ENCODE assay signal across 30 cellular contexts in genomic region chr7:35390146-35390545, GRCh38.
"Had no signal": no experiment of that assay in that cellular context is flagged by ENCODE, and none has a peak within 500 bp of the region (broad histone marks: within the 10 kb centered on the region; RNA-seq: fewer than 3 reads in every experiment).

No MANE protein-coding gene starts in this region.

- H3K27me3 Mint-ChIP-seq: activated CD4-positive, alpha-beta memory T cell treated with anti-CD3 and anti-CD28 coated beads for 36 hours; activated CD4-positive, alpha-beta T cell treated with anti-CD3 and anti-CD28 coated beads, Interleukin-2, amount 10 ng/mL, durations not matched to agents 24 days and 14 days; dendritic cell treated with granulocyte-macrophage colony-stimulating factor and Interleukin-4, amounts not matched to agents 40 ng/mL and 50 ng/mL, for 4 days had no signal

- H3K9me3 Mint-ChIP-seq: activated CD4-positive, alpha-beta memory T cell treated with anti-CD3 and anti-CD28 coated beads for 36 hours; activated CD4-positive, alpha-beta T cell treated with anti-CD3 and anti-CD28 coated beads, Interleukin-2, amount 10 ng/mL, durations not matched to agents 24 days and 14 days; activated naive CD4-positive, alpha-beta T cell treated with anti-CD3 and anti-CD28 coated beads for 36 hours; activated naive CD4-positive, alpha-beta T cell treated with anti-CD3 and anti-CD28 coated beads, Interleukin-2, amount 50 U/mL, for 24 hours; activated naive CD8-positive, alpha-beta T cell treated with anti-CD3 and anti-CD28 coated beads for 36 hours; activated naive CD8-positive, alpha-beta T cell treated with anti-CD3 and anti-CD28 coated beads, Interleukin-2, amount 50 U/mL, for 24 hours; activated T-helper 1 cell treated with anti-CD3 and anti-CD28 coated beads, Interleukin-12 subunit alpha, Interleukin-12 subunit beta, Interleukin-2, Interleukin-4 antibody, amounts not matched to agents 30 ng/mL and 10 ng/mL and 1 ng/mL, durations not matched to agents 14 hours and 24 hours and 36 hours; activated T-helper 2 cell treated with anti-CD3 and anti-CD28 coated beads, Interferon-gamma antibody, Interleukin-2, Interleukin-4, amounts not matched to agents 10 μg/mL and 5 μg/mL and 100 μg/mL, durations not matched to agents 14 hours and 24 hours and 36 hours; dendritic cell treated with granulocyte-macrophage colony-stimulating factor and Interleukin-4, amounts not matched to agents 40 ng/mL and 50 ng/mL, for 4 days had no signal

- DNase-seq: activated CD4-positive, alpha-beta memory T cell treated with anti-CD3 and anti-CD28 coated beads for 36 hours; activated CD4-positive, alpha-beta T cell treated with anti-CD3 and anti-CD28 coated beads for 36 hours; activated CD4-positive, alpha-beta T cell treated with anti-CD3 and anti-CD28 coated beads, Interleukin-2, amount 10 ng/mL, durations not matched to agents 24 days and 14 days; activated CD4-positive, CD25-positive, alpha-beta regulatory T cell; activated CD4-positive, CD25-positive, alpha-beta regulatory T cell treated with anti-CD3 and anti-CD28 coated beads, Interleukin-2, amount 50 U/mL, for 72 hours; activated CD8-positive, alpha-beta memory T cell treated with anti-CD3 and anti-CD28 coated beads, Interleukin-2, amount 10 ng/mL, durations not matched to agents 7 days and 5 days; activated CD8-positive, alpha-beta memory T cell treated with anti-CD3 and anti-CD28 coated beads, Interleukin-2, amount 50 U/mL, for 4 hours; activated CD8-positive, alpha-beta T cell treated with anti-CD3 and anti-CD28 coated beads, Interleukin-2, amount 10 ng/mL, durations not matched to agents 7 days and 5 days; activated effector memory CD4-positive, alpha-beta T cell treated with anti-CD3 and anti-CD28 coated beads, Interleukin-2, amount 50 U/mL, for 16 hours; activated naive CD4-positive, alpha-beta T cell treated with anti-CD3 and anti-CD28 coated beads for 36 hours; activated naive CD8-positive, alpha-beta T cell treated with anti-CD3 and anti-CD28 coated beads for 36 hours; activated naive CD8-positive, alpha-beta T cell treated with anti-CD3 and anti-CD28 coated beads, Interleukin-2, amount 50 U/mL, for 24 hours; activated T-cell treated with anti-CD3 and anti-CD28 coated beads, Interleukin-2, amount 50 U/mL, for 1 hour; activated T-cell treated with anti-CD3 and anti-CD28 coated beads, Interleukin-2, amount 50 U/mL, for 48 hours; adrenal gland; amygdala; aorta; body of pancreas; caudate nucleus; dorsolateral prefrontal cortex; effector memory CD4-positive, alpha-beta T cell; erythroblast; esophagus squamous epithelium; foreskin melanocyte; T-helper 2 cell had no signal

- H3K4me3 Mint-ChIP-seq: activated CD4-positive, alpha-beta memory T cell treated with anti-CD3 and anti-CD28 coated beads for 36 hours; activated CD4-positive, alpha-beta T cell treated with anti-CD3 and anti-CD28 coated beads for 36 hours; activated CD4-positive, alpha-beta T cell treated with anti-CD3 and anti-CD28 coated beads, Interleukin-2, amount 10 ng/mL, durations not matched to agents 24 days and 14 days; activated CD8-positive, alpha-beta memory T cell treated with anti-CD3 and anti-CD28 coated beads, Interleukin-2, amount 10 ng/mL, durations not matched to agents 7 days and 5 days; activated CD8-positive, alpha-beta T cell treated with anti-CD3 and anti-CD28 coated beads, Interleukin-2, amount 10 ng/mL, durations not matched to agents 7 days and 5 days; activated naive CD4-positive, alpha-beta T cell treated with anti-CD3 and anti-CD28 coated beads for 36 hours; activated naive CD4-positive, alpha-beta T cell treated with anti-CD3 and anti-CD28 coated beads, Interleukin-2, amount 50 U/mL, for 24 hours; activated naive CD8-positive, alpha-beta T cell treated with anti-CD3 and anti-CD28 coated beads for 36 hours; activated naive CD8-positive, alpha-beta T cell treated with anti-CD3 and anti-CD28 coated beads, Interleukin-2, amount 50 U/mL, for 24 hours; activated T-helper 1 cell treated with anti-CD3 and anti-CD28 coated beads, Interleukin-12 subunit alpha, Interleukin-12 subunit beta, Interleukin-2, Interleukin-4 antibody, amounts not matched to agents 30 ng/mL and 10 ng/mL and 1 ng/mL, durations not matched to agents 14 hours and 24 hours and 36 hours; dendritic cell treated with granulocyte-macrophage colony-stimulating factor and Interleukin-4, amounts not matched to agents 40 ng/mL and 50 ng/mL, for 4 days had no signal

- ATAC-seq: activated CD4-positive, alpha-beta T cell treated with anti-CD3 and anti-CD28 coated beads for 36 hours; activated CD8-positive, alpha-beta memory T cell treated with anti-CD3 and anti-CD28 coated beads, Interleukin-2, amount 10 ng/mL, durations not matched to agents 7 days and 5 days; activated CD8-positive, alpha-beta T cell treated with anti-CD3 and anti-CD28 coated beads, Interleukin-2, amount 10 ng/mL, durations not matched to agents 7 days and 5 days; activated naive CD8-positive, alpha-beta T cell treated with anti-CD3 and anti-CD28 coated beads, Interleukin-2, amount 50 U/mL, for 24 hours; body of pancreas; gastroesophageal sphincter had no signal

- H3K27ac Mint-ChIP-seq: activated CD4-positive, alpha-beta memory T cell treated with anti-CD3 and anti-CD28 coated beads for 36 hours; activated CD4-positive, alpha-beta T cell treated with anti-CD3 and anti-CD28 coated beads for 36 hours; activated CD4-positive, alpha-beta T cell treated with anti-CD3 and anti-CD28 coated beads, Interleukin-2, amount 10 ng/mL, durations not matched to agents 24 days and 14 days; activated CD8-positive, alpha-beta memory T cell treated with anti-CD3 and anti-CD28 coated beads, Interleukin-2, amount 10 ng/mL, durations not matched to agents 7 days and 5 days; activated CD8-positive, alpha-beta T cell treated with anti-CD3 and anti-CD28 coated beads, Interleukin-2, amount 10 ng/mL, durations not matched to agents 7 days and 5 days; activated naive CD4-positive, alpha-beta T cell treated with anti-CD3 and anti-CD28 coated beads for 36 hours; activated naive CD4-positive, alpha-beta T cell treated with anti-CD3 and anti-CD28 coated beads, Interleukin-2, amount 50 U/mL, for 24 hours; activated naive CD8-positive, alpha-beta T cell treated with anti-CD3 and anti-CD28 coated beads for 36 hours; activated naive CD8-positive, alpha-beta T cell treated with anti-CD3 and anti-CD28 coated beads, Interleukin-2, amount 50 U/mL, for 24 hours; activated T-helper 1 cell treated with anti-CD3 and anti-CD28 coated beads, Interleukin-12 subunit alpha, Interleukin-12 subunit beta, Interleukin-2, Interleukin-4 antibody, amounts not matched to agents 30 ng/mL and 10 ng/mL and 1 ng/mL, durations not matched to agents 14 hours and 24 hours and 36 hours; activated T-helper 2 cell treated with anti-CD3 and anti-CD28 coated beads, Interferon-gamma antibody, Interleukin-2, Interleukin-4, amounts not matched to agents 10 μg/mL and 5 μg/mL and 100 μg/mL, durations not matched to agents 14 hours and 24 hours and 36 hours; dendritic cell treated with granulocyte-macrophage colony-stimulating factor and Interleukin-4, amounts not matched to agents 40 ng/mL and 50 ng/mL, for 4 days had no signal

- H3K4me1 Mint-ChIP-seq: activated CD4-positive, alpha-beta T cell treated with anti-CD3 and anti-CD28 coated beads for 36 hours; activated CD4-positive, alpha-beta T cell treated with anti-CD3 and anti-CD28 coated beads, Interleukin-2, amount 10 ng/mL, durations not matched to agents 24 days and 14 days; activated CD8-positive, alpha-beta memory T cell treated with anti-CD3 and anti-CD28 coated beads, Interleukin-2, amount 10 ng/mL, durations not matched to agents 7 days and 5 days; activated naive CD4-positive, alpha-beta T cell treated with anti-CD3 and anti-CD28 coated beads, Interleukin-2, amount 50 U/mL, for 24 hours; activated naive CD8-positive, alpha-beta T cell treated with anti-CD3 and anti-CD28 coated beads for 36 hours; activated naive CD8-positive, alpha-beta T cell treated with anti-CD3 and anti-CD28 coated beads, Interleukin-2, amount 50 U/mL, for 24 hours had no signal

- H3K36me3 Mint-ChIP-seq: activated CD4-positive, alpha-beta memory T cell treated with anti-CD3 and anti-CD28 coated beads for 36 hours; activated CD8-positive, alpha-beta memory T cell treated with anti-CD3 and anti-CD28 coated beads, Interleukin-2, amount 10 ng/mL, durations not matched to agents 7 days and 5 days; activated naive CD4-positive, alpha-beta T cell treated with anti-CD3 and anti-CD28 coated beads, Interleukin-2, amount 50 U/mL, for 24 hours; activated naive CD8-positive, alpha-beta T cell treated with anti-CD3 and anti-CD28 coated beads for 36 hours had no signal
